ENCODE assay signal across 1 cellular context in genomic region chr16:30656974-30657865, GRCh38.
TF ChIP-seq lines count a peak whose summit lies in the region.

No MANE protein-coding gene starts in this region.

TF ChIP-seq in GM23338, 12 proteins besides CTCF, POLR2A, EP300 and RAD21 (continued from another document):
- TF ChIP-seq, protein P1, sequence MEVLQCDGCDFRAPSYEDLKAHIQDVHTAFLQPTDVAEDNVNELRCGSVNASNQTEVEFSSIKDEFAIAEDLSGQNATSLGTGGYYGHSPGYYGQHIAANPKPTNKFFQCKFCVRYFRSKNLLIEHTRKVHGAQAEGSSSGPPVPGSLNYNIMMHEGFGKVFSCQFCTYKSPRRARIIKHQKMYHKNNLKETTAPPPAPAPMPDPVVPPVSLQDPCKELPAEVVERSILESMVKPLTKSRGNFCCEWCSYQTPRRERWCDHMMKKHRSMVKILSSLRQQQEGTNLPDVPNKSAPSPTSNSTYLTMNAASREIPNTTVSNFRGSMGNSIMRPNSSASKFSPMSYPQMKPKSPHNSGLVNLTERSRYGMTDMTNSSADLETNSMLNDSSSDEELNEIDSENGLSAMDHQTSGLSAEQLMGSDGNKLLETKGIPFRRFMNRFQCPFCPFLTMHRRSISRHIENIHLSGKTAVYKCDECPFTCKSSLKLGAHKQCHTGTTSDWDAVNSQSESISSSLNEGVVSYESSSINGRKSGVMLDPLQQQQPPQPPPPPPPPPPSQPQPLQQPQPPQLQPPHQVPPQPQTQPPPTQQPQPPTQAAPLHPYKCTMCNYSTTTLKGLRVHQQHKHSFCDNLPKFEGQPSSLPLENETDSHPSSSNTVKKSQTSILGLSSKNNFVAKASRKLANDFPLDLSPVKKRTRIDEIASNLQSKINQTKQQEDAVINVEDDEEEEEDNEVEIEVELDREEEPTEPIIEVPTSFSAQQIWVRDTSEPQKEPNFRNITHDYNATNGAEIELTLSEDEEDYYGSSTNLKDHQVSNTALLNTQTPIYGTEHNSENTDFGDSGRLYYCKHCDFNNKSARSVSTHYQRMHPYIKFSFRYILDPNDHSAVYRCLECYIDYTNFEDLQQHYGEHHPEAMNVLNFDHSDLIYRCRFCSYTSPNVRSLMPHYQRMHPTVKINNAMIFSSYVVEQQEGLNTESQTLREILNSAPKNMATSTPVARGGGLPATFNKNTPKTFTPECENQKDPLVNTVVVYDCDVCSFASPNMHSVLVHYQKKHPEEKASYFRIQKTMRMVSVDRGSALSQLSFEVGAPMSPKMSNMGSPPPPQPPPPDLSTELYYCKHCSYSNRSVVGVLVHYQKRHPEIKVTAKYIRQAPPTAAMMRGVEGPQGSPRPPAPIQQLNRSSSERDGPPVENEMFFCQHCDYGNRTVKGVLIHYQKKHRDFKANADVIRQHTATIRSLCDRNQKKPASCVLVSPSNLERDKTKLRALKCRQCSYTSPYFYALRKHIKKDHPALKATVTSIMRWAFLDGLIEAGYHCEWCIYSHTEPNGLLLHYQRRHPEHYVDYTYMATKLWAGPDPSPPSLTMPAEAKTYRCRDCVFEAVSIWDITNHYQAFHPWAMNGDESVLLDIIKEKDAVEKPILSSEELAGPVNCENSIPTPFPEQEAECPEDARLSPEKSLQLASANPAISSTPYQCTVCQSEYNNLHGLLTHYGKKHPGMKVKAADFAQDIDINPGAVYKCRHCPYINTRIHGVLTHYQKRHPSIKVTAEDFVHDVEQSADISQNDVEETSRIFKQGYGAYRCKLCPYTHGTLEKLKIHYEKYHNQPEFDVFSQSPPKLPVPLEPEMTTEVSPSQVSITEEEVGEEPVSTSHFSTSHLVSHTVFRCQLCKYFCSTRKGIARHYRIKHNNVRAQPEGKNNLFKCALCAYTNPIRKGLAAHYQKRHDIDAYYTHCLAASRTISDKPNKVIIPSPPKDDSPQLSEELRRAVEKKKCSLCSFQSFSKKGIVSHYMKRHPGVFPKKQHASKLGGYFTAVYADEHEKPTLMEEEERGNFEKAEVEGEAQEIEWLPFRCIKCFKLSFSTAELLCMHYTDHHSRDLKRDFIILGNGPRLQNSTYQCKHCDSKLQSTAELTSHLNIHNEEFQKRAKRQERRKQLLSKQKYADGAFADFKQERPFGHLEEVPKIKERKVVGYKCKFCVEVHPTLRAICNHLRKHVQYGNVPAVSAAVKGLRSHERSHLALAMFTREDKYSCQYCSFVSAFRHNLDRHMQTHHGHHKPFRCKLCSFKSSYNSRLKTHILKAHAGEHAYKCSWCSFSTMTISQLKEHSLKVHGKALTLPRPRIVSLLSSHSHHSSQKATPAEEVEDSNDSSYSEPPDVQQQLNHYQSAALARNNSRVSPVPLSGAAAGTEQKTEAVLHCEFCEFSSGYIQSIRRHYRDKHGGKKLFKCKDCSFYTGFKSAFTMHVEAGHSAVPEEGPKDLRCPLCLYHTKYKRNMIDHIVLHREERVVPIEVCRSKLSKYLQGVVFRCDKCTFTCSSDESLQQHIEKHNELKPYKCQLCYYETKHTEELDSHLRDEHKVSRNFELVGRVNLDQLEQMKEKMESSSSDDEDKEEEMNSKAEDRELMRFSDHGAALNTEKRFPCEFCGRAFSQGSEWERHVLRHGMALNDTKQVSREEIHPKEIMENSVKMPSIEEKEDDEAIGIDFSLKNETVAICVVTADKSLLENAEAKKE (CRISPR knock-in tag; IDR thresholded peaks at IDR 0.05), result no peak
- TF ChIP-seq ZNF114 (CRISPR knock-in tag; IDR thresholded peaks at IDR 0.05) (no peak), EZH2phosphoT487 (IDR thresholded peaks at IDR 0.05; ENCODE audit: unreplicated experiment) (no peak), ZNF331 (CRISPR knock-in tag; IDR thresholded peaks at IDR 0.05; ENCODE audit: low read depth) (no peak), NANOG (IDR thresholded peaks at IDR 0.05; ENCODE audit: borderline replicate concordance) (no peak), EZH2 (IDR thresholded peaks at IDR 0.05; ENCODE audit: low read depth, unreplicated experiment) (no peak), STAT1 (IDR thresholded peaks at IDR 0.05; ENCODE audit: unreplicated experiment) (no peak), POLR2AphosphoS5 (IDR thresholded peaks at IDR 0.05; ENCODE audit: low read depth) (no peak), JUNB (IDR thresholded peaks at IDR 0.05; ENCODE audit: unreplicated experiment) (no peak)
- TF ChIP-seq, protein P2, sequence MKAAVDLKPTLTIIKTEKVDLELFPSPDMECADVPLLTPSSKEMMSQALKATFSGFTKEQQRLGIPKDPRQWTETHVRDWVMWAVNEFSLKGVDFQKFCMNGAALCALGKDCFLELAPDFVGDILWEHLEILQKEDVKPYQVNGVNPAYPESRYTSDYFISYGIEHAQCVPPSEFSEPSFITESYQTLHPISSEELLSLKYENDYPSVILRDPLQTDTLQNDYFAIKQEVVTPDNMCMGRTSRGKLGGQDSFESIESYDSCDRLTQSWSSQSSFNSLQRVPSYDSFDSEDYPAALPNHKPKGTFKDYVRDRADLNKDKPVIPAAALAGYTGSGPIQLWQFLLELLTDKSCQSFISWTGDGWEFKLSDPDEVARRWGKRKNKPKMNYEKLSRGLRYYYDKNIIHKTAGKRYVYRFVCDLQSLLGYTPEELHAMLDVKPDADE (IDR thresholded peaks at IDR 0.05), result no peak
- TF ChIP-seq, protein P3, sequence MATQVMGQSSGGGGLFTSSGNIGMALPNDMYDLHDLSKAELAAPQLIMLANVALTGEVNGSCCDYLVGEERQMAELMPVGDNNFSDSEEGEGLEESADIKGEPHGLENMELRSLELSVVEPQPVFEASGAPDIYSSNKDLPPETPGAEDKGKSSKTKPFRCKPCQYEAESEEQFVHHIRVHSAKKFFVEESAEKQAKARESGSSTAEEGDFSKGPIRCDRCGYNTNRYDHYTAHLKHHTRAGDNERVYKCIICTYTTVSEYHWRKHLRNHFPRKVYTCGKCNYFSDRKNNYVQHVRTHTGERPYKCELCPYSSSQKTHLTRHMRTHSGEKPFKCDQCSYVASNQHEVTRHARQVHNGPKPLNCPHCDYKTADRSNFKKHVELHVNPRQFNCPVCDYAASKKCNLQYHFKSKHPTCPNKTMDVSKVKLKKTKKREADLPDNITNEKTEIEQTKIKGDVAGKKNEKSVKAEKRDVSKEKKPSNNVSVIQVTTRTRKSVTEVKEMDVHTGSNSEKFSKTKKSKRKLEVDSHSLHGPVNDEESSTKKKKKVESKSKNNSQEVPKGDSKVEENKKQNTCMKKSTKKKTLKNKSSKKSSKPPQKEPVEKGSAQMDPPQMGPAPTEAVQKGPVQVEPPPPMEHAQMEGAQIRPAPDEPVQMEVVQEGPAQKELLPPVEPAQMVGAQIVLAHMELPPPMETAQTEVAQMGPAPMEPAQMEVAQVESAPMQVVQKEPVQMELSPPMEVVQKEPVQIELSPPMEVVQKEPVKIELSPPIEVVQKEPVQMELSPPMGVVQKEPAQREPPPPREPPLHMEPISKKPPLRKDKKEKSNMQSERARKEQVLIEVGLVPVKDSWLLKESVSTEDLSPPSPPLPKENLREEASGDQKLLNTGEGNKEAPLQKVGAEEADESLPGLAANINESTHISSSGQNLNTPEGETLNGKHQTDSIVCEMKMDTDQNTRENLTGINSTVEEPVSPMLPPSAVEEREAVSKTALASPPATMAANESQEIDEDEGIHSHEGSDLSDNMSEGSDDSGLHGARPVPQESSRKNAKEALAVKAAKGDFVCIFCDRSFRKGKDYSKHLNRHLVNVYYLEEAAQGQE (IDR thresholded peaks at IDR 0.05; ENCODE audit: unreplicated experiment), result no peak
